ENCODE assay signal across 13 cellular contexts in the genomic region with DNA sequence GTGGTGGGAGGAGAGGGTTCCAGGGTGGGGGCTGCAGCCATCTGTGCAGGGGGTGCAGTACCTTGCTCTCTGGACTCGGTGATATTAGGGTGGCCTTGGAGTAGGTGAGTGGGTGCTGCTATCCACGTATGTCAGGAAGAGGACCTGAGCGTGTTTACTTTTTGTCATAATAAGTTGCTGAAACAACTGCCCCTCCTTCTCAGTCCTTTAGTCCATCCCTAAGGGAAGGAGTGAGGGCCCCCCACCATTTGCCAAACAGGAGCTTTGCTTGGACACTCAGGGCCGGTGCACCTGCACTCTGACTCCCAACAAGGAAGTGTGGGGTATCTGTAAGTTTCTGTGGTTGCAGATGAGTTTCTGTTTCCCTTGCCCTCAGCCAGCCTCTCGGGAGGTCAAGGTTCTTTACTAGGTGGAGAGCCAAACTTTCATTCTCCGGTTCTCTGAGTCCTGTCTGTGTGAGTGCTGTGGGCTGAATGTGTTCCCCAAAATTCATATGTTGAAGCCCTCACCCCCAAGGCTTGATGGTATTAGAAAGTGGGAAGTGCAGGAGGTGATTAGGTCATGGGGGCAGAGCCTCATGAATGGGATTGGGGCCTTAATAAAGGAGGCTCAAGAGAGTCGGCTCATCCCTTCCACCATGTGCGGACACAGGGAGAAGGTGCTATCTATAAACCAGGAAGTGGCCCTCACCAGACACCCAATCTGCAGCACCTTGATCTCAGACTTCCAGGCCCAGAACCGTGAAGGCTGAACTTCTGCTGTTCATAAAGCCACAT. TPM values are rescaled to one million over a fixed set of nuclear protein-coding genes. Genes with fewer than 3 reads are reported as not detected.
DNase-seq lines count a peak whose midpoint lies in the region; ATAC-seq, FAIRE-seq and TF ChIP-seq lines count a peak whose summit lies in the region.
"Had no signal": no experiment of that assay in that cellular context is flagged by ENCODE, and none has a peak within 500 bp of the region (broad histone marks: within the 10 kb centered on the region; RNA-seq: fewer than 3 reads in every experiment).

No MANE protein-coding gene starts in this region.

- peak overlapping the region; percentile 60 for H3K27ac ChIP-seq in GM12878 (ENCODE audit: control insufficient read depth, insufficient read depth)
- H3K27ac ChIP-seq: SJSA1, tibial artery had no signal

- H3K4me1 Mint-ChIP-seq in endothelial cell (ENCODE audit: unreplicated experiment): peaks cover 13% of the 10 kb centered on the region

- POLR2A ChIA-PET in GM12878 (lab: Charles Lee): interaction anchor here (0.6 to 3.1 kb wide), 6 partner anchors 10 to 147 kb away, joined by 3 to 16 read pairs (median 4); a partner anchor contains a TSS

- no peak overlapping the region for H3K4me3 Mint-ChIP-seq in endothelial cell (ENCODE audit: unreplicated experiment)
- H3K4me3 Mint-ChIP-seq: activated T-cell treated with anti-CD3 and anti-CD28 coated beads, Interleukin-2, amount 50 U/mL, for 24 hours had no signal

- H3K9ac ChIP-seq in GM12878 (ENCODE audit: control insufficient read depth, insufficient read depth, low read length): 0 out of 2 replicates have a peak overlapping the region, but pooled peaks have one; percentile 6

- peak overlapping the region; percentile 32; the same call in 1 of the 2 replicates for H3K4me2 ChIP-seq in GM12878 (ENCODE audit: control insufficient read depth, insufficient read depth)

- no peak overlapping the region for H3K27ac Mint-ChIP-seq in endothelial cell (ENCODE audit: unreplicated experiment)
- H3K27ac Mint-ChIP-seq: activated T-cell treated with anti-CD3 and anti-CD28 coated beads, Interleukin-2, amount 50 U/mL, for 24 hours had no signal

- DNase-seq in GM12878 (ENCODE audit: low read depth, low spot score) (no peak), D341Med (ENCODE audit: low spot score) (no peak), Right ventricle myocardium superior (no peak), endothelial cell (ENCODE audit: low spot score) (no peak), CD1c-positive myeloid dendritic cell (ENCODE audit: extremely low spot score) (no peak)
- DNase-seq: activated T-cell treated with anti-CD3 and anti-CD28 coated beads, Interleukin-2, amount 50 U/mL, for 24 hours; effector CD4-positive, alpha-beta T cell; tibial artery had no signal

- H3K36me3 Mint-ChIP-seq in endothelial cell (ENCODE audit: low read depth, unreplicated experiment): no peaks in the 10 kb centered on the region

- 0 out of 2 replicates have a peak overlapping the region, but pooled peaks have one; percentile 4 for H2AFZ ChIP-seq in GM12878 (ENCODE audit: control insufficient read depth, low read depth, low read length)

- no peaks in the 10 kb centered on the region for H3K36me3 ChIP-seq in GM12878 (ENCODE audit: control insufficient read depth in 2 of 2, insufficient read depth in 2 of 2, low read length in 1 of 2)
- H3K36me3 ChIP-seq: SJSA1, tibial artery had no signal

- CTCF ChIA-PET in GM12878 (lab: Yijun Ruan, JAX): interaction anchor here (1.4 to 2.0 kb wide), 2 partner anchors 10 kb away, joined by 5 to 6 read pairs; no protein-coding TSS in a partner anchor

- 24% methylated on average over 9 of the region's 9 CpGs for WGBS in GM12878 (ENCODE audit: insufficient coverage, insufficient replicate concordance, low lambda C conversion rate, missing lambda C conversion rate)

- TF ChIP-seq CTCF in GM12878 (IDR thresholded peaks at IDR 0.05 in 2 of 3, conservative IDR thresholded peaks at IDR 0.05 in 1 of 3; ENCODE audit: control insufficient read depth in 2 of 3, extremely low read depth in 1 of 3, insufficient read depth in 1 of 3, low read depth in 3 of 3, low read length in 3 of 3): no peak
- no peak for TF ChIP-seq CTCF in endothelial cell (IDR thresholded peaks at IDR 0.05; ENCODE audit: unreplicated experiment)

- no peaks in the 10 kb centered on the region for H4K20me1 ChIP-seq in GM12878 (ENCODE audit: control insufficient read depth, insufficient read depth)

- no peak overlapping the region for H3K4me3 ChIP-seq in GM12878
- H3K4me3 ChIP-seq: SJSA1, tibial artery had no signal

- H3K4me1 ChIP-seq in GM12878 (ENCODE audit: control insufficient read depth, insufficient read depth, low read length): peaks cover 32% of the 10 kb centered on the region
- H3K4me1 ChIP-seq: SJSA1, tibial artery had no signal

- intact Hi-C loops in GM12878 (cut with micrococcal nuclease; ENCODE audit: unreplicated experiment): no loop called here
- intact Hi-C loops in Right ventricle myocardium superior (cut with DNase I): no loop called here

- no peaks in the 10 kb centered on the region for H3K9me3 Mint-ChIP-seq in endothelial cell (ENCODE audit: unreplicated experiment)
- H3K9me3 Mint-ChIP-seq: activated T-cell treated with anti-CD3 and anti-CD28 coated beads, Interleukin-2, amount 50 U/mL, for 24 hours had no signal

- RAD21 ChIA-PET in GM12878 (lab: Charles Lee; ENCODE audit: unreplicated experiment): interaction anchor here (0.6 to 1.4 kb wide), 4 partner anchors 9 to 21 kb away, joined by 3 to 7 read pairs (median 4); no protein-coding TSS in a partner anchor

- SMC1A ChIA-PET in GM12878 (lab: Charles Lee; ENCODE audit: uncharacterized antibody, unreplicated experiment): interaction anchor here (0.6 to 3.1 kb wide), 10 partner anchors 8 to 94 kb away, joined by 3 to 16 read pairs (median 5); a partner anchor contains a TSS

- in situ Hi-C loops in GM12878 (cut with MboI): no loop called here

- ATAC-seq in GM18508 (IDR thresholded peaks at IDR 0.05; ENCODE audit: insufficient read depth, unreplicated experiment) (peak; percentile 91), GM21390 (IDR thresholded peaks at IDR 0.05; ENCODE audit: unreplicated experiment) (peak; percentile 97), HG03159 (IDR thresholded peaks at IDR 0.05; ENCODE audit: unreplicated experiment) (peak; percentile 92), GM12878 (peak; percentile 92), Right ventricle myocardium superior (ENCODE audit: poor library complexity) (no peak)

- no peaks in the 10 kb centered on the region for H3K27me3 ChIP-seq in GM12878 (replicated peaks in 1 of 2; ENCODE audit: control insufficient read depth in 2 of 2, insufficient read depth in 2 of 2, low read length in 1 of 2)
- H3K27me3 ChIP-seq: SJSA1, tibial artery had no signal

- H3K27me3 Mint-ChIP-seq in endothelial cell (ENCODE audit: unreplicated experiment): peaks cover 3% of the 10 kb centered on the region
- H3K27me3 Mint-ChIP-seq: activated T-cell treated with anti-CD3 and anti-CD28 coated beads, Interleukin-2, amount 50 U/mL, for 24 hours had no signal

- no TSS peak for BruUV-seq in GM12878 (replicated peaks; lab: Mats Ljungman, UMichigan)

- TF ChIP-seq EP300 in GM12878 (IDR thresholded peaks at IDR 0.05; ENCODE audit: borderline replicate concordance in 1 of 2, control insufficient read depth in 1 of 2, low read depth in 2 of 2, low read length in 2 of 2): peak; percentile 34 to 56; a peak in 2 of 4 replicates

- no peak for FAIRE-seq in GM12878 (lab: Jason Lieb, UNC)

- TF ChIP-seq POLR2A in GM12878 (IDR thresholded peaks at IDR 0.05; ENCODE audit: low read depth, low read length): no peak

- no peaks in the 10 kb centered on the region; the same call in 1 of the 3 replicates for H3K9me3 ChIP-seq in GM12878 (replicated peaks; ENCODE audit: control insufficient read depth, insufficient read depth, low read length)
- H3K9me3 ChIP-seq: tibial artery had no signal

- TF ChIP-seq RAD21 in GM12878 (IDR thresholded peaks at IDR 0.05; ENCODE audit: insufficient read depth, low read depth, low read length): no peak

- no peaks in the 10 kb centered on the region for H3K79me2 ChIP-seq in GM12878 (ENCODE audit: control insufficient read depth, insufficient read depth, low read length)

TF ChIP-seq in GM12878, 131 proteins besides CTCF, POLR2A, EP300 and RAD21 (continues in another document):
- no peak for TF ChIP-seq RFX5 (IDR thresholded peaks at IDR 0.05; ENCODE audit: low read depth, low read length)

RNA-seq across cellular contexts. Expression of a gene that starts 19.7 kb away (rescaled TPM):
- total RNA-seq in GM12878 (2013; cell fraction: nucleolus; rRNA removed): 2.4 and 2.7 TPM in 2 replicates
- total RNA-seq in GM12878 (2014; rRNA removed) (7.2 and 7.6 TPM in 2 replicates), GM12878 (2014; rRNA removed; fragmentation: Illumina TruSeq; extraction: Trizol) (6.6 and 7.5 TPM in 2 replicates), GM12878 (2021) (5.6 and 7.3 TPM in 2 replicates), Right ventricle myocardium superior (not detected), endothelial cell (ENCODE audit: unreplicated experiment) (not detected)
- 2.3 TPM for polyA plus RNA-seq in GM12878 (2011; ENCODE audit: low read depth)
- polyA plus RNA-seq in GM12878 (2011; rRNA removed) (5.6 and 7.0 TPM in 2 replicates), GM12878 (2014; fragmentation: Illumina TruSeq; extraction: Trizol) (7.6 and 8.1 TPM in 2 replicates), GM12878 (2014; fragmentation: Nextera tagmentation; extraction: Ambion mirVana) (1 to 10 TPM; 5.5 to 6.8 TPM), GM12878 (2014; rRNA removed) (4.8 and 5.6 TPM in 2 replicates), GM12878 (2016; fragmentation: Nextera tagmentation; extraction: Ambion mirVana) (1 to 10 TPM; 2.2 to 3.3 TPM)
- polyA plus RNA-seq in GM12878 (2011; cell fraction: cytosol; rRNA removed): 7.5 and 7.6 TPM in 2 replicates
- 0.67 and 1.7 TPM in 2 replicates for polyA plus RNA-seq in GM12878 (2011; cell fraction: nucleus; rRNA removed)
- polyA plus RNA-seq in GM12878 (2012): 1.9 and 3.1 TPM in 2 replicates
- 12.6 and 15.8 TPM in 2 replicates for polyA minus RNA-seq in GM12878 (2011; rRNA and poly(A)+ RNA removed)
- polyA minus RNA-seq in GM12878 (2011; cell fraction: cytosol; rRNA and poly(A)+ RNA removed): 1.1 and 2.7 TPM in 2 replicates
- polyA minus RNA-seq in GM12878 (2011; cell fraction: nucleus; rRNA and poly(A)+ RNA removed): 0.73 and 1.3 TPM in 2 replicates
- total RNA-seq: SJSA1 had no signal

RNA-seq across cellular contexts. Expression of a gene that starts 54.6 kb away (rescaled TPM):
- not detected in 2 replicates for total RNA-seq in GM12878 (2013; cell fraction: nucleolus; rRNA removed)
- total RNA-seq in GM12878 (2014; rRNA removed): not detected in 2 replicates
- total RNA-seq in GM12878 (2014; rRNA removed; fragmentation: Illumina TruSeq; extraction: Trizol): not detected in 2 replicates
- total RNA-seq in GM12878 (2021): not detected in 2 replicates
- not detected for polyA plus RNA-seq in GM12878 (2011; ENCODE audit: low read depth)
- polyA plus RNA-seq in GM12878 (2011; rRNA removed): not detected in 2 replicates
- not detected in 2 replicates for polyA plus RNA-seq in GM12878 (2011; cell fraction: cytosol; rRNA removed)
- not detected in 2 replicates for polyA plus RNA-seq in GM12878 (2011; cell fraction: nucleus; rRNA removed)
- polyA plus RNA-seq in GM12878 (2012): not detected in 2 replicates
- polyA plus RNA-seq in GM12878 (2014; fragmentation: Illumina TruSeq; extraction: Trizol): not detected in 2 replicates
- polyA plus RNA-seq in GM12878 (2014; fragmentation: Nextera tagmentation; extraction: Ambion mirVana): not detected
- polyA plus RNA-seq in GM12878 (2014; rRNA removed): not detected in 2 replicates
- not detected for polyA plus RNA-seq in GM12878 (2016; fragmentation: Nextera tagmentation; extraction: Ambion mirVana)
- not detected in 2 replicates for polyA minus RNA-seq in GM12878 (2011; rRNA and poly(A)+ RNA removed)
- polyA minus RNA-seq in GM12878 (2011; cell fraction: cytosol; rRNA and poly(A)+ RNA removed): not detected in 2 replicates
- polyA minus RNA-seq in GM12878 (2011; cell fraction: nucleus; rRNA and poly(A)+ RNA removed): not detected in 2 replicates
- not detected for total RNA-seq in Right ventricle myocardium superior
- total RNA-seq in endothelial cell (ENCODE audit: unreplicated experiment): not detected
- total RNA-seq: liver, SJSA1 had no signal
- polyA plus RNA-seq: liver had no signal
